Comparison of ENCODE assay signal across 25 cellular contexts in genomic region chr4:66045913-66046312, GRCh38.
"Had no signal": no experiment of that assay in that cellular context is flagged by ENCODE, and none has a peak within 500 bp of the region (broad histone marks: within the 10 kb centered on the region; RNA-seq: fewer than 3 reads in every experiment).

No MANE protein-coding gene starts in this region.

- H3K36me3 ChIP-seq: heart right ventricle, left ventricle myocardium inferior, lower lobe of right lung, right lobe of liver, suprapubic skin, thyroid gland had no signal

- H3K9me3 ChIP-seq: left ventricle myocardium inferior, lower lobe of right lung, right lobe of liver, suprapubic skin, thyroid gland had no signal

- H3K79me2 ChIP-seq: parathyroid adenoma had no signal

- H3K4me3 ChIP-seq: coronary artery, dorsolateral prefrontal cortex, heart right ventricle, left ventricle myocardium inferior, lower lobe of right lung, psoas muscle, right lobe of liver, suprapubic skin, thyroid gland had no signal

- H2AFZ ChIP-seq: parathyroid adenoma had no signal

- H3K4me1 ChIP-seq: heart right ventricle, left ventricle myocardium inferior, lower lobe of right lung, parathyroid adenoma, psoas muscle, right lobe of liver, suprapubic skin, thyroid gland had no signal

- ATAC-seq: esophagus mucosa; heart right ventricle; left cardiac atrium; lower lobe of right lung; natural killer cell treated with Interleukin-12 subunit alpha and Interleukin-12 subunit beta and Interleukin-15 and Interleukin-18, amount 100 ng/mL, for 72 hours; psoas muscle; right lobe of liver; stimulated activated effector memory CD8-positive, alpha-beta T cell treated with anti-CD3 and anti-CD28 coated beads, Interleukin-12 subunit alpha, Interleukin-12 subunit beta, amount 100 ng/mL, for 72 hours; stimulated activated naive CD8-positive, alpha-beta T cell treated with anti-CD3 and anti-CD28 coated beads, Interleukin-15, Interleukin-2, amounts not matched to agents 100 U/mL and 50 U/mL, for 24 hours had no signal

- DNase-seq: dorsolateral prefrontal cortex; effector CD8-positive, alpha-beta T cell; heart right ventricle; hypothalamus; kidney; left cardiac atrium; left ventricle myocardium inferior; lower lobe of right lung; midbrain; psoas muscle; retina; right lobe of liver; stimulated activated CD4-positive, alpha-beta T cell treated with anti-CD3 and anti-CD28 coated beads, Interleukin-4, amount 100 ng/mL, for 1 hour; stimulated activated CD8-positive, alpha-beta memory T cell treated with anti-CD3 and anti-CD28 coated beads, Interleukin-4, amount 100 ng/mL, for 48 hours; stimulated activated naive CD8-positive, alpha-beta T cell treated with anti-CD3 and anti-CD28 coated beads, Interleukin-15, Interleukin-2, amounts not matched to agents 100 U/mL and 50 U/mL, for 24 hours; thyroid gland had no signal

- FAIRE-seq: endometrium, frontal cortex, kidney, urothelium cell line had no signal

- H3K9ac ChIP-seq: parathyroid adenoma had no signal

- H3K27me3 ChIP-seq: dorsolateral prefrontal cortex, heart right ventricle, right lobe of liver, suprapubic skin, thyroid gland had no signal

- H3K27ac ChIP-seq: coronary artery, dorsolateral prefrontal cortex, heart right ventricle, left ventricle myocardium inferior, lower lobe of right lung, parathyroid adenoma, psoas muscle, right lobe of liver, suprapubic skin, thyroid gland had no signal
